In genomic region chr19:45177817-45178261, GRCh38 we compare ENCODE assay signal across 8 cellular contexts. TPM values are rescaled to one million over a fixed set of nuclear protein-coding genes. Genes with fewer than 3 reads are reported as not detected.
A peak's percentile ranks its signal among the peaks of the same experiment; 100 is the strongest.
DNase-seq lines count a peak whose midpoint lies in the region; ATAC-seq and TF ChIP-seq lines count a peak whose summit lies in the region.

Gene TRAPPC6A (minus strand): TSS chr19:45178237. CDS start chr19:45178218, 19 bp downstream.

- H3K27ac Mint-ChIP-seq in activated B cell treated with CpG ODN at 0.5 μM for 24 hours (peak within 1 kb of the TSS; percentile 96), glutamatergic neuron (ENCODE audit: unreplicated experiment) (peak within 1 kb of the TSS; percentile 95)

- peak within 1 kb of the TSS; percentile 38 for H2AK5ac ChIP-seq in trophoblast cell (ENCODE audit: low read length)

- H3K14ac ChIP-seq in trophoblast cell (ENCODE audit: low read length): peak within 1 kb of the TSS; percentile 81

- peak within 1 kb of the TSS; percentile 87 for H3K4me3 ChIP-seq in HUES6 (ENCODE audit: low read depth, low read length)
- H3K4me3 ChIP-seq in trophoblast cell (ENCODE audit: low read depth, low read length): peak within 1 kb of the TSS; percentile 90

- H2BK5ac ChIP-seq in trophoblast cell (ENCODE audit: low read depth, low read length, poor library complexity): peak within 1 kb of the TSS; percentile 79

- H3K27me3 Mint-ChIP-seq in activated B cell treated with CpG ODN at 0.5 μM for 24 hours (no peaks in the 10 kb centered on the region), glutamatergic neuron (ENCODE audit: unreplicated experiment) (peaks cover 7% of the 10 kb centered on the region)

- TF ChIP-seq CTCF in 22Rv1 (IDR thresholded peaks at IDR 0.05): no peak
- no peak for TF ChIP-seq CTCF in activated B cell treated with CpG ODN at 0.5 μM for 24 hours (IDR thresholded peaks at IDR 0.05)
- TF ChIP-seq CTCF in glutamatergic neuron (IDR thresholded peaks at IDR 0.05; ENCODE audit: partially characterized antibody, unreplicated experiment): no peak

- H3K9me3 Mint-ChIP-seq in activated B cell treated with CpG ODN at 0.5 μM for 24 hours: no peaks in the 10 kb centered on the region
- peaks cover 13% of the 10 kb centered on the region for H3K9me3 Mint-ChIP-seq in glutamatergic neuron (ENCODE audit: unreplicated experiment)

- H4K91ac ChIP-seq in trophoblast cell (ENCODE audit: low read depth, low read length): peak within 1 kb of the TSS; percentile 76

- H3K36me3 ChIP-seq in HUES6 (ENCODE audit: control insufficient read depth, insufficient read depth, low read length) (peaks cover 2% of the 10 kb centered on the region; the same call in 1 of the 2 replicates), trophoblast cell (ENCODE audit: control insufficient read depth in 1 of 2, insufficient read depth in 2 of 2, low read length in 2 of 2) (no peaks in the 10 kb centered on the region)

- peak within 1 kb of the TSS; percentile 74 for H4K12ac ChIP-seq in trophoblast cell (ENCODE audit: low read depth, low read length)

- peak within 1 kb of the TSS; percentile 78 for H3K4me2 ChIP-seq in trophoblast cell (ENCODE audit: low read length)

- H3K27me3 ChIP-seq in HUES6 (ENCODE audit: control insufficient read depth, insufficient read depth, low read length) (no peaks in the 10 kb centered on the region), trophoblast cell (ENCODE audit: insufficient read depth, low read length) (no peaks in the 10 kb centered on the region)

- no peaks in the 10 kb centered on the region for H3K4me1 ChIP-seq in HUES6 (ENCODE audit: control insufficient read depth, insufficient read depth, low read length)
- H3K4me1 ChIP-seq in trophoblast cell (ENCODE audit: control insufficient read depth in 1 of 2, insufficient read depth in 2 of 2, low read length in 2 of 2): peaks cover 6 to 7% of the 10 kb centered on the region in 2 experiments

- peaks cover 14% of the 10 kb centered on the region for H3K79me1 ChIP-seq in trophoblast cell (ENCODE audit: low read length)

- POLR2A ChIA-PET in activated B cell treated with CpG ODN at 0.5 μM for 24 hours (lab: Charles Lee): interaction anchor here (0.6 to 3.0 kb wide), 28 partner anchors 9 to 686 kb away, joined by 3 to 53 read pairs (median 5); partner anchors contain the start of genes CLPTM1, FBXO46, FOXA3 and GEMIN7

- H3K4ac ChIP-seq in trophoblast cell (ENCODE audit: low read depth, low read length): peak within 1 kb of the TSS; percentile 76

- H3K27ac ChIP-seq in 22Rv1 (peak within 1 kb of the TSS; percentile 95), HUES6 (ENCODE audit: low read depth, low read length) (peak within 1 kb of the TSS; percentile 37), trophoblast cell (ENCODE audit: low read depth, low read length) (peak within 1 kb of the TSS; percentile 59)

- peak; percentile 68 for TF ChIP-seq POLR2A in GM15510 (IDR thresholded peaks at IDR 0.05; ENCODE audit: borderline replicate concordance, extremely low read depth, insufficient read length)

- H3K4me3 Mint-ChIP-seq in activated B cell treated with CpG ODN at 0.5 μM for 24 hours: peak within 1 kb of the TSS; percentile 94
- H3K4me3 Mint-ChIP-seq in glutamatergic neuron (ENCODE audit: unreplicated experiment): peak within 1 kb of the TSS; percentile 99

- no peaks in the 10 kb centered on the region for H3K9me3 ChIP-seq in HUES6 (ENCODE audit: control insufficient read depth, insufficient read depth, low read depth, low read length)
- no peaks in the 10 kb centered on the region for H3K9me3 ChIP-seq in trophoblast cell (ENCODE audit: insufficient read depth, low read depth, low read length)

- peak within 1 kb of the TSS; percentile 78 for H3K9ac ChIP-seq in HUES6 (ENCODE audit: low read length)
- peak within 1 kb of the TSS; percentile 82 for H3K9ac ChIP-seq in trophoblast cell (ENCODE audit: low read length)

- peak within 1 kb of the TSS; percentile 95 for H2AFZ ChIP-seq in trophoblast cell (ENCODE audit: insufficient read depth, low read length, poor library complexity)

- no peak within 1 kb of the TSS for H2BK12ac ChIP-seq in trophoblast cell (ENCODE audit: low read length)

- no CpG with 5 or more reads among the region's 36 CpGs for WGBS in trophoblast cell (ENCODE audit: extremely low coverage, insufficient coverage, insufficient read length)

- H2BK120ac ChIP-seq in trophoblast cell (ENCODE audit: insufficient read depth, low read length, poor library complexity): peak within 1 kb of the TSS; percentile 77

- H3K4me1 Mint-ChIP-seq in activated B cell treated with CpG ODN at 0.5 μM for 24 hours (peaks cover 53% of the 10 kb centered on the region), glutamatergic neuron (ENCODE audit: low read depth, unreplicated experiment) (peaks cover 4% of the 10 kb centered on the region)

- CTCF ChIA-PET in activated B cell treated with CpG ODN at 0.5 μM for 24 hours (lab: Charles Lee): interaction anchor here (0.7 to 1.8 kb wide), 5 partner anchors 10 to 592 kb away, joined by 3 to 11 read pairs (median 4); partner anchors contain the start of gene PPP1R37

- H3K79me2 ChIP-seq in trophoblast cell (ENCODE audit: control insufficient read depth, insufficient read depth, low read length, poor library complexity): peaks cover 12% of the 10 kb centered on the region

- intact Hi-C loops in activated B cell treated with CpG ODN at 0.5 μM for 24 hours (cut with micrococcal nuclease): loop anchor here (1.0 to 5.0 kb wide), 10 partner anchors 13 to 426 kb away; partner anchors contain the start of genes CLASRP, CLPTM1 and MARK4

- peak within 1 kb of the TSS; percentile 86 for H3K18ac ChIP-seq in trophoblast cell (ENCODE audit: low read length)

- peak within 1 kb of the TSS; percentile 89 for H4K8ac ChIP-seq in trophoblast cell (ENCODE audit: low read depth, low read length)

- peaks cover 28% of the 10 kb centered on the region for H3K36me3 Mint-ChIP-seq in activated B cell treated with CpG ODN at 0.5 μM for 24 hours (ENCODE audit: low read depth)
- no peaks in the 10 kb centered on the region for H3K36me3 Mint-ChIP-seq in glutamatergic neuron (ENCODE audit: unreplicated experiment)

- no peak for DNase-seq in activated B cell treated with CpG ODN at 0.5 μM for 24 hours
- peak; percentile 53 for DNase-seq in glutamatergic neuron
- DNase-seq in trophoblast cell: peak; percentile 84 to 93
- DNase-seq in occipital lobe (lab: John Stamatoyannopoulos, UW): no peak
- DNase-seq in activated effector memory CD4-positive, alpha-beta T cell treated with anti-CD3 and anti-CD28 coated beads, Interleukin-2, amount 50 U/mL, for 16 hours: no peak

- ATAC-seq in activated B cell treated with CpG ODN at 0.5 μM for 24 hours (ENCODE audit: low read depth): no peak

- no peak within 1 kb of the TSS for H3K23ac ChIP-seq in trophoblast cell (ENCODE audit: low read length)

RNA-seq across cellular contexts. Expression of gene TRAPPC6A, which starts in this region (rescaled TPM):
- total RNA-seq in activated B cell treated with CpG ODN at 0.5 μM for 24 hours (51.8 and 56.0 TPM in 2 replicates), glutamatergic neuron (ENCODE audit: unreplicated experiment) (31.6 TPM), occipital lobe (2.2 TPM)
- 23.3 and 24.2 TPM in 2 replicates for polyA plus RNA-seq in trophoblast cell (2013)

Comparison
In these comparisons a context has a peak if more than half of its experiments do, and no peak if none do; other contexts are left out.
1. RNA of gene TRAPPC6A (total RNA-seq): 51.8 to 56.0 TPM in activated B cell treated with CpG ODN at 0.5 μM for 24 hours and 31.6 TPM in glutamatergic neuron (single experiment); 2.2 TPM in occipital lobe (single experiment); every median in the first group is over 10 times any median in the second.
2. H3K27ac ChIP-seq: peak in every context shown above with its lines; median percentile 95 in 22Rv1; 59 in trophoblast cell; 37 in HUES6.
3. DNase-seq: peak in glutamatergic neuron (single experiment) and trophoblast cell (2 of 2); none in activated B cell treated with CpG ODN at 0.5 μM for 24 hours (single experiment), occipital lobe (single experiment) and activated effector memory CD4-positive, alpha-beta T cell treated with anti-CD3 and anti-CD28 coated beads, Interleukin-2, amount 50 U/mL, for 16 hours (single experiment).